ENCODE assay signal across 10 cellular contexts in the genomic region with DNA sequence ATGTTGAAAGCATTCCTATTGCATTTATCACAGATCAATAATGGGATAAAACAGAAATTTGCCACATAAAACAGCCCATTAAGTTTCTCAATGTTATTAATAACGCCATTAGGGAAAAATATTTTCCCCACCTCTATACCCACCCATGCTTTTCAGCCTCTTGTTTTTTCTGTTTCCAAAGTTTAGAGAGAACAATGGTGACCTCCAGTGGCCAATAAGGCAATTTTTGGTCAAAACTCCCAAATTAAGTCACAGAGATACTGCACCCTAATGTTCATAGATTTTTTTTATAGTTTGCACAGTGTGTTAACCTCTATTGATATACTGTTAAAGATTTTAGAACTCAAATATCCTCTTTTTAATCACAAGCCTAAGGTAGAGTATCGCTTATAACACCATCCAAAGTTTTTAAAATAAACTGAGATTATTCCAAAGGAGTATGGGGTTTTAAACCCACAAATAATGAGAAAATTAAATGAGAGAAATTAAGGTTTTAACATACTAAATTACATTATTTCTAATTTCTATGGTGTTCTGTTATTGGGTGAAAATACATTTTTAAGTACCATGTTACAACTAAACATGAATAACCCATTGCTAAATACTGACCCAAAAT.
DNase-seq lines count a peak whose midpoint lies in the region; ATAC-seq and TF ChIP-seq lines count a peak whose summit lies in the region.
"Had no signal": no experiment of that assay in that cellular context is flagged by ENCODE, and none has a peak within 500 bp of the region (broad histone marks: within the 10 kb centered on the region; RNA-seq: fewer than 3 reads in every experiment).

No MANE protein-coding gene starts in this region.

- no peaks in the 10 kb centered on the region for H3K36me3 ChIP-seq in MM.1S (replicated peaks; ENCODE audit: insufficient read depth, low read length)

- no peak overlapping the region for H3K27ac Mint-ChIP-seq in endothelial cell (ENCODE audit: unreplicated experiment)
- peak overlapping the region; percentile 5 for H3K27ac Mint-ChIP-seq in stimulated activated effector memory CD8-positive, alpha-beta T cell treated with anti-CD3 and anti-CD28 coated beads, Interleukin-12 subunit alpha, Interleukin-12 subunit beta, amount 100 ng/mL, for 72 hours
- H3K27ac Mint-ChIP-seq: activated CD8-positive, alpha-beta memory T cell treated with anti-CD3 and anti-CD28 coated beads, Interleukin-2, amount 10 ng/mL, durations not matched to agents 7 days and 5 days had no signal

- no peaks in the 10 kb centered on the region for H3F3A ChIP-seq in MM.1S (ENCODE audit: insufficient read depth, low read length)

- H3K4me3 ChIP-seq in MM.1S (ENCODE audit: low read length) = no peak overlapping the region

- no peak overlapping the region for H3K27ac ChIP-seq in MM.1S (ENCODE audit: low read length)
- H3K27ac ChIP-seq: HL-60 had no signal

- no peak overlapping the region for H3K4me2 ChIP-seq in MM.1S (ENCODE audit: low read depth, low read length)

- no peaks in the 10 kb centered on the region for H3K9me3 ChIP-seq in MM.1S (replicated peaks; ENCODE audit: insufficient read depth, low read length)

- H3K4me1 Mint-ChIP-seq in endothelial cell (ENCODE audit: unreplicated experiment) = no peaks in the 10 kb centered on the region
- H3K4me1 Mint-ChIP-seq in stimulated activated effector memory CD8-positive, alpha-beta T cell treated with anti-CD3 and anti-CD28 coated beads, Interleukin-12 subunit alpha, Interleukin-12 subunit beta, amount 100 ng/mL, for 72 hours = no peaks in the 10 kb centered on the region

- no peak for ATAC-seq in stimulated activated effector memory CD8-positive, alpha-beta T cell treated with anti-CD3 and anti-CD28 coated beads, Interleukin-12 subunit alpha, Interleukin-12 subunit beta, amount 100 ng/mL, for 72 hours
- no peak for ATAC-seq in GM18520 (IDR thresholded peaks at IDR 0.05; ENCODE audit: unreplicated experiment)
- ATAC-seq: activated CD8-positive, alpha-beta memory T cell treated with anti-CD3 and anti-CD28 coated beads, Interleukin-2, amount 10 ng/mL, durations not matched to agents 7 days and 5 days had no signal

- peak; percentile 10 to 37 for DNase-seq in NCI-H446 (lab: John Stamatoyannopoulos, UW)
- DNase-seq in NCI-H446 treated with DMSO at 0.1 percent for 48 hours (lab: John Stamatoyannopoulos, UW) = no peak
- DNase-seq in MM.1S = peak; percentile 38
- DNase-seq in endothelial cell (ENCODE audit: low spot score) = no peak
- no peak for DNase-seq in stimulated activated effector memory CD8-positive, alpha-beta T cell treated with anti-CD3 and anti-CD28 coated beads, Interleukin-12 subunit alpha, Interleukin-12 subunit beta, amount 100 ng/mL, for 72 hours (ENCODE audit: low spot score in 2 of 2)
- no peak for DNase-seq in activated gamma-delta T cell treated with Interleukin-2 at 50 U/mL for 16 hours
- DNase-seq in COLO829 (ENCODE audit: low spot score) = no peak
- DNase-seq: activated CD8-positive, alpha-beta memory T cell treated with anti-CD3 and anti-CD28 coated beads, Interleukin-2, amount 10 ng/mL, durations not matched to agents 7 days and 5 days had no signal

- no peaks in the 10 kb centered on the region for H3K9me2 ChIP-seq in MM.1S (replicated peaks; ENCODE audit: insufficient read depth, low read length)

- no peak overlapping the region for H2AFZ ChIP-seq in MM.1S (ENCODE audit: low read length)

- TF ChIP-seq CTCF in MM.1S (IDR thresholded peaks at IDR 0.05; ENCODE audit: low read length) (peak; percentile 54), endothelial cell (IDR thresholded peaks at IDR 0.05; ENCODE audit: unreplicated experiment) (peak; percentile 63)

- no peaks in the 10 kb centered on the region for H3K36me3 Mint-ChIP-seq in endothelial cell (ENCODE audit: low read depth, unreplicated experiment)
- H3K36me3 Mint-ChIP-seq in stimulated activated effector memory CD8-positive, alpha-beta T cell treated with anti-CD3 and anti-CD28 coated beads, Interleukin-12 subunit alpha, Interleukin-12 subunit beta, amount 100 ng/mL, for 72 hours = no peaks in the 10 kb centered on the region
- H3K36me3 Mint-ChIP-seq: activated CD8-positive, alpha-beta memory T cell treated with anti-CD3 and anti-CD28 coated beads, Interleukin-2, amount 10 ng/mL, durations not matched to agents 7 days and 5 days had no signal

- H3K27me3 ChIP-seq in MM.1S (replicated peaks; ENCODE audit: insufficient read depth, low read length) = no peaks in the 10 kb centered on the region

- no peak overlapping the region for H3K4me3 Mint-ChIP-seq in endothelial cell (ENCODE audit: unreplicated experiment)
- no peak overlapping the region for H3K4me3 Mint-ChIP-seq in stimulated activated effector memory CD8-positive, alpha-beta T cell treated with anti-CD3 and anti-CD28 coated beads, Interleukin-12 subunit alpha, Interleukin-12 subunit beta, amount 100 ng/mL, for 72 hours
- H3K4me3 Mint-ChIP-seq: activated CD8-positive, alpha-beta memory T cell treated with anti-CD3 and anti-CD28 coated beads, Interleukin-2, amount 10 ng/mL, durations not matched to agents 7 days and 5 days had no signal

- H3K9me3 Mint-ChIP-seq in endothelial cell (ENCODE audit: unreplicated experiment) = no peaks in the 10 kb centered on the region
- no peaks in the 10 kb centered on the region for H3K9me3 Mint-ChIP-seq in stimulated activated effector memory CD8-positive, alpha-beta T cell treated with anti-CD3 and anti-CD28 coated beads, Interleukin-12 subunit alpha, Interleukin-12 subunit beta, amount 100 ng/mL, for 72 hours

- no peak overlapping the region for H3K9ac ChIP-seq in MM.1S (ENCODE audit: low read length)

- no peaks in the 10 kb centered on the region for H3K27me3 Mint-ChIP-seq in endothelial cell (ENCODE audit: unreplicated experiment)

- no peaks in the 10 kb centered on the region for H3K4me1 ChIP-seq in MM.1S (ENCODE audit: low read length)

- H4K20me1 ChIP-seq in MM.1S (ENCODE audit: insufficient read depth, low read length) = no peaks in the 10 kb centered on the region

- H3K79me2 ChIP-seq in MM.1S (ENCODE audit: low read length) = no peaks in the 10 kb centered on the region

Comparison
In these comparisons a context has a peak if more than half of its experiments do, and no peak if none do; other contexts are left out.
1. DNase-seq: peak in NCI-H446 (2 of 2) and MM.1S (single experiment); none in NCI-H446 treated with DMSO at 0.1 percent for 48 hours (single experiment), endothelial cell (single experiment), stimulated activated effector memory CD8-positive, alpha-beta T cell treated with anti-CD3 and anti-CD28 coated beads, Interleukin-12 subunit alpha, Interleukin-12 subunit beta, amount 100 ng/mL, for 72 hours (0 of 2), activated gamma-delta T cell treated with Interleukin-2 at 50 U/mL for 16 hours (single experiment) and COLO829 (single experiment).